18 cellular contexts compared by ENCODE assay signal in the genomic region with DNA sequence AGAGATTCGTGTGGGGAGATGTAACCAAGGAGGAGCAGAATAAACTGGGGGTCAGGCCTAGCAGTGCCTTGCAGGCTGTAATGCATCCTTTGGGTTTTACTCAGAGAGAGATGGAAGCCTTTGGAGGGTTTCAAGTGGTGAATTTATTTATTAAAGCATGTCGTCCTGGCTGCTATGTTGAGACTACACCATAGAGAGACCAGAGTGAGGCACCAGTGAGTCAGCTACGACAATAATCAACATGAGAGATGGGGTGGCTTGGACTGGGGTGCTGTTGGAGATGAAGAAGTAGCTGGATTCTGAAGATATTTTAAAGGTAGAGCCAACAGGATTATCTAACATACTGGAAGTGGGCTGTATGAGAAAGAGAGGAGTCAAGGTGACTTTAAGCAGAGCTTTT.
DNase-seq lines count a peak whose midpoint lies in the region; ATAC-seq and TF ChIP-seq lines count a peak whose summit lies in the region.
"Had no signal": no experiment of that assay in that cellular context is flagged by ENCODE, and none has a peak within 500 bp of the region (broad histone marks: within the 10 kb centered on the region; RNA-seq: fewer than 3 reads in every experiment).

No MANE protein-coding gene starts in this region.

- H3K27ac ChIP-seq in Panc1 (ENCODE audit: low read length) (no peak overlapping the region), iPS DF 6.9 (ENCODE audit: low read length) (no peak overlapping the region)

- H3K36me3 ChIP-seq in Panc1 (ENCODE audit: control insufficient read depth, insufficient read depth, low read length): no peaks in the 10 kb centered on the region
- no peaks in the 10 kb centered on the region for H3K36me3 ChIP-seq in iPS DF 6.9 (ENCODE audit: control insufficient read depth, insufficient read depth, low read length)

- H3K4me1 ChIP-seq in Panc1 (ENCODE audit: control insufficient read depth, insufficient read depth, low read length) (no peaks in the 10 kb centered on the region), iPS DF 6.9 (ENCODE audit: control insufficient read depth, insufficient read depth, low read length) (no peaks in the 10 kb centered on the region)

- H3K27me3 ChIP-seq in Panc1 (ENCODE audit: control insufficient read depth, insufficient read depth, low read length) (no peaks in the 10 kb centered on the region), iPS DF 6.9 (ENCODE audit: control insufficient read depth, insufficient read depth, low read length) (no peaks in the 10 kb centered on the region)

- ATAC-seq in HG03432 (IDR thresholded peaks at IDR 0.05; ENCODE audit: unreplicated experiment) (peak; percentile 64), Panc1 (no peak), HG02610 (IDR thresholded peaks at IDR 0.05; ENCODE audit: unreplicated experiment) (no peak), GM18517 (IDR thresholded peaks at IDR 0.05; ENCODE audit: unreplicated experiment) (no peak)
- ATAC-seq: left cardiac atrium had no signal

- in situ Hi-C loops in Panc1 (cut with HindIII; ENCODE audit: low pct_unique_long_range_greater_than_20kb, low sequenced_read_pairs): no loop called here

- TF ChIP-seq CTCF in GM12864 (IDR thresholded peaks at IDR 0.05; ENCODE audit: low read depth, low read length, missing control alignments) (peak; percentile 15), Panc1 (IDR thresholded peaks at IDR 0.05) (peak; percentile 23; the same call in 1 of the 2 replicates)

- no peak for DNase-seq in GM12864 (ENCODE audit: low read depth)
- DNase-seq in Panc1 (ENCODE audit: low read depth, low spot score): no peak
- DNase-seq in iPS DF 6.9 (ENCODE audit: low read depth, low spot score): peak; percentile 11
- no peak for DNase-seq in NCI-H1417 treated with DMSO at 0.1 percent for 48 hours (lab: John Stamatoyannopoulos, UW)
- no peak for DNase-seq in RPMI8226
- DNase-seq: ACHN; activated gamma-delta T cell; amniotic stem cell; CD4-positive, alpha-beta T cell; Kasumi-1; left cardiac atrium; NCI-H146; retina; SHP77; stimulated activated naive CD4-positive, alpha-beta T cell treated with Interleukin-2 at 50 U/mL for 16 hours had no signal

- BruUV-seq in Panc1 (replicated peaks; lab: Mats Ljungman, UMichigan): no TSS peak

- intact Hi-C loops in Panc1 (cut with micrococcal nuclease; ENCODE audit: unreplicated experiment): no loop called here

- H3K9me3 ChIP-seq in Panc1 (ENCODE audit: control insufficient read depth, insufficient read depth, low read depth, low read length) (no peaks in the 10 kb centered on the region), iPS DF 6.9 (ENCODE audit: control insufficient read depth, insufficient read depth, low read length) (no peaks in the 10 kb centered on the region)

- H3K4me3 ChIP-seq in GM12864 (ENCODE audit: low read depth, low read length) (no peak overlapping the region), Panc1 (ENCODE audit: low read depth in 2 of 2, low read length in 2 of 2) (no peak overlapping the region), iPS DF 6.9 (ENCODE audit: low read length) (no peak overlapping the region)

- CTCF ChIA-PET in Panc1 (lab: Charles Lee): no interaction called here

- POLR2A ChIA-PET in Panc1 (lab: Charles Lee): no interaction called here

- no CpG with 5 or more reads among the region's 3 CpGs for WGBS in iPS DF 6.9 (ENCODE audit: insufficient coverage, insufficient read length)
